15 cellular contexts compared by ENCODE assay signal in the genomic region with DNA sequence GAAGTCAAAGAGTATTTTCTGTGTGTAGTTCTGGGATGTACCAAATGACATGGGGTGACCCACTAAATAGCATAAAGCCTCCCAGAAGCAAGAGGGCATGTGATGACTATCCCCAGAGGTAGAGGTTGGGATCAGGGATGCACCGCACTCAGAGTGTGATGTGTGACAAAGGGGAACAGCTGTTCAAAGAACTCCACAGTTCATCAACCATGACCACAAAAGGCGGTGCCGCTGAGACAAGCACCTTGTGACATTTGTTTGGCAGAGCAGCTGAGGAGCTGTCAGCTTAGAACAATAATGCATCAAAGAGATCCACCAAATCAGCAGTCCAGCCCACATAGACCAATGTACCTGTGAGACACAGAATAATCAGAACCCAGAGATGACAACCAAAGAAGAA.
DNase-seq lines count a peak whose midpoint lies in the region; ATAC-seq lines count a peak whose summit lies in the region.
"Had no signal": no experiment of that assay in that cellular context is flagged by ENCODE, and none has a peak within 500 bp of the region (broad histone marks: within the 10 kb centered on the region; RNA-seq: fewer than 3 reads in every experiment).

No MANE protein-coding gene starts in this region.

- H3K4me1 Mint-ChIP-seq in stimulated activated naive B cell treated with anti-CD40 and anti-IgM and Interleukin-4, amounts not matched to agents 10 μg/mL and 1 μg/mL and 100 μg/mL, for 72 hours: peaks cover 0 to 2% of the 10 kb centered on the region in 2 donors

- H3K36me3 Mint-ChIP-seq in stimulated activated naive B cell treated with anti-CD40 and anti-IgM and Interleukin-4, amounts not matched to agents 10 μg/mL and 1 μg/mL and 100 μg/mL, for 72 hours: no peaks in the 10 kb centered on the region

- ATAC-seq in stimulated activated naive B cell treated with anti-CD40 and anti-IgM and Interleukin-4, amounts not matched to agents 10 μg/mL and 1 μg/mL and 100 μg/mL, for 72 hours (replicated peaks): peak; percentile 36 to 41
- ATAC-seq: left colon, Right ventricle myocardium inferior had no signal

- H3K4me3 Mint-ChIP-seq in stimulated activated naive B cell treated with anti-CD40 and anti-IgM and Interleukin-4, amounts not matched to agents 10 μg/mL and 1 μg/mL and 100 μg/mL, for 72 hours: no peak overlapping the region
- H3K4me3 Mint-ChIP-seq: HFFc6 had no signal

- no peaks in the 10 kb centered on the region for H3K9me3 Mint-ChIP-seq in stimulated activated naive B cell treated with anti-CD40 and anti-IgM and Interleukin-4, amounts not matched to agents 10 μg/mL and 1 μg/mL and 100 μg/mL, for 72 hours

- DNase-seq in NCI-H82 (lab: John Stamatoyannopoulos, UW): peak; percentile 24
- DNase-seq in NCI-H82 treated with DMSO at 0.1 percent for 48 hours (lab: John Stamatoyannopoulos, UW; ENCODE audit: unreplicated experiment): no peak
- DNase-seq in NCI-H128 (lab: John Stamatoyannopoulos, UW; ENCODE audit: unreplicated experiment): peak; percentile 48
- DNase-seq in NCI-H526 treated with DMSO at 0.1 percent for 48 hours (lab: John Stamatoyannopoulos, UW): peak; percentile 43
- no peak for DNase-seq in stimulated activated naive B cell treated with anti-CD40 and anti-IgM and Interleukin-4, amounts not matched to agents 10 μg/mL and 1 μg/mL and 100 μg/mL, for 72 hours
- DNase-seq in stimulated activated CD4-positive, alpha-beta T cell treated with anti-CD3 and anti-CD28 coated beads, Interleukin-1b, Interleukin-23, amount 100 ng/mL, for 48 hours: no peak
- DNase-seq in hippocampal formation (lab: John Stamatoyannopoulos, UW): no peak
- DNase-seq in activated CD8-positive, alpha-beta memory T cell treated with anti-CD3 and anti-CD28 coated beads for 24 hours: no peak
- DNase-seq: activated CD4-positive, alpha-beta T cell treated with anti-CD3 and anti-CD28 coated beads, Interleukin-2, amount 50 U/mL, for 1 hour; activated T-cell treated with anti-CD3 and anti-CD28 coated beads, Interleukin-2, amount 50 U/mL, for 48 hours; HFFc6; left colon; NCI-H446; testis had no signal

- H3K27me3 Mint-ChIP-seq in stimulated activated naive B cell treated with anti-CD40 and anti-IgM and Interleukin-4, amounts not matched to agents 10 μg/mL and 1 μg/mL and 100 μg/mL, for 72 hours: peaks cover 5 to 8% of the 10 kb centered on the region in 2 donors

- no peak overlapping the region for H3K27ac Mint-ChIP-seq in stimulated activated naive B cell treated with anti-CD40 and anti-IgM and Interleukin-4, amounts not matched to agents 10 μg/mL and 1 μg/mL and 100 μg/mL, for 72 hours
- H3K27ac Mint-ChIP-seq: HFFc6 had no signal

Comparison
In these comparisons a context has a peak if more than half of its experiments do, and no peak if none do; other contexts are left out.
1. DNase-seq: peak in NCI-H82 (single experiment), NCI-H128 (single experiment) and NCI-H526 treated with DMSO at 0.1 percent for 48 hours (single experiment); none in NCI-H82 treated with DMSO at 0.1 percent for 48 hours (single experiment), stimulated activated naive B cell treated with anti-CD40 and anti-IgM and Interleukin-4, amounts not matched to agents 10 μg/mL and 1 μg/mL and 100 μg/mL, for 72 hours (single experiment), stimulated activated CD4-positive, alpha-beta T cell treated with anti-CD3 and anti-CD28 coated beads, Interleukin-1b, Interleukin-23, amount 100 ng/mL, for 48 hours (single experiment), hippocampal formation (0 of 2) and activated CD8-positive, alpha-beta memory T cell treated with anti-CD3 and anti-CD28 coated beads for 24 hours (single experiment).